ENCODE assay signal across 1 cellular context in genomic region chr10:71979692-71980062, GRCh38.
A peak's percentile ranks its signal among the peaks of the same experiment; 100 is the strongest.
TF ChIP-seq lines count a peak whose summit lies in the region.

No MANE protein-coding gene starts in this region.

TF ChIP-seq in HEK293, 187 proteins besides CTCF, POLR2A, EP300 and RAD21:
- TF ChIP-seq ZEB2 (tag by site-specific recombination; IDR thresholded peaks at IDR 0.05), result no peak
- no peak for TF ChIP-seq ZNF423 (tag by site-specific recombination; IDR thresholded peaks at IDR 0.05)
- no peak for TF ChIP-seq ZNF112 (tag by site-specific recombination; IDR thresholded peaks at IDR 0.05)
- TF ChIP-seq ZNF24 (tag by site-specific recombination; IDR thresholded peaks at IDR 0.05), result no peak
- TF ChIP-seq ZNF140 (tag by site-specific recombination; IDR thresholded peaks at IDR 0.05), result no peak
- TF ChIP-seq ZFP69B (tag by site-specific recombination; IDR thresholded peaks at IDR 0.05), result no peak
- TF ChIP-seq PRDM1 (tag by site-specific recombination; IDR thresholded peaks at IDR 0.05), result no peak
- TF ChIP-seq MEIS1 (CRISPR knock-in tag; IDR thresholded peaks at IDR 0.05; ENCODE audit: borderline replicate concordance), result no peak
- TF ChIP-seq ZFHX2 (tag by site-specific recombination; conservative IDR thresholded peaks at IDR 0.05), result peak; percentile 71
- no peak for TF ChIP-seq ZNF19 (tag by site-specific recombination; IDR thresholded peaks at IDR 0.05; ENCODE audit: low read depth)
- TF ChIP-seq EGR2 (tag by site-specific recombination; IDR thresholded peaks at IDR 0.05; ENCODE audit: low read depth), result peak; percentile 65
- TF ChIP-seq ZNF394 (tag by site-specific recombination; IDR thresholded peaks at IDR 0.05; ENCODE audit: borderline replicate concordance), result no peak
- TF ChIP-seq ZNF214 (tag by site-specific recombination; IDR thresholded peaks at IDR 0.05; ENCODE audit: borderline replicate concordance), result no peak
TF ChIP-seq in HEK293: peak in this region for 2.
